ENCODE assay signal across 14 cellular contexts in genomic region chr5:66617223-66617861, GRCh38. TPM values are rescaled to one million over a fixed set of nuclear protein-coding genes. Genes with fewer than 3 reads are reported as not detected.
A peak's percentile ranks its signal among the peaks of the same experiment; 100 is the strongest.
DNase-seq lines count a peak whose midpoint lies in the region; ATAC-seq and TF ChIP-seq lines count a peak whose summit lies in the region.
"Had no signal": no experiment of that assay in that cellular context is flagged by ENCODE, and none has a peak within 500 bp of the region (broad histone marks: within the 10 kb centered on the region; RNA-seq: fewer than 3 reads in every experiment).

No MANE protein-coding gene starts in this region.

- H3K4me1 ChIP-seq in GM23248 (ENCODE audit: insufficient read depth) (peaks cover 9% of the 10 kb centered on the region; the same call in 1 of the 2 replicates), spleen (peaks cover 0 to 31% (median 9%) of the 10 kb centered on the region in 6 donors)
- H3K4me1 ChIP-seq: A549 had no signal

- intact Hi-C loops in activated CD4-positive, alpha-beta memory T cell treated with anti-CD3 and anti-CD28 coated beads for 36 hours (cut with micrococcal nuclease), result no loop called here
- intact Hi-C loops in spleen (cut with DNase I; ENCODE audit: low total_unique reads), result no loop called here
- intact Hi-C loops in CD14-positive monocyte (cut with micrococcal nuclease), result no loop called here

- H3K27me3 ChIP-seq in GM23248 (replicated peaks; ENCODE audit: insufficient read depth), result no peaks in the 10 kb centered on the region
- no peaks in the 10 kb centered on the region for H3K27me3 ChIP-seq in spleen (replicated peaks in 1 of 7)

- H3K4me3 ChIP-seq in GM23248 (no peak overlapping the region), spleen (no peak overlapping the region)
- H3K4me3 ChIP-seq: A549 had no signal

- H3K36me3 Mint-ChIP-seq in activated CD4-positive, alpha-beta memory T cell treated with anti-CD3 and anti-CD28 coated beads, Interleukin-2, amount 10 ng/mL, durations not matched to agents 7 days and 5 days (ENCODE audit: low read depth), result no peaks in the 10 kb centered on the region
- no peaks in the 10 kb centered on the region for H3K36me3 Mint-ChIP-seq in activated CD4-positive, alpha-beta memory T cell treated with anti-CD3 and anti-CD28 coated beads for 36 hours
- H3K36me3 Mint-ChIP-seq in CD14-positive monocyte (no peaks in the 10 kb centered on the region), T-cell (no peaks in the 10 kb centered on the region)

- H3K4me1 Mint-ChIP-seq in activated CD4-positive, alpha-beta memory T cell treated with anti-CD3 and anti-CD28 coated beads, Interleukin-2, amount 10 ng/mL, durations not matched to agents 7 days and 5 days, result peaks cover 30% of the 10 kb centered on the region
- H3K4me1 Mint-ChIP-seq in activated CD4-positive, alpha-beta memory T cell treated with anti-CD3 and anti-CD28 coated beads for 36 hours (ENCODE audit: low read depth), result peaks cover 12% of the 10 kb centered on the region
- peaks cover 21% of the 10 kb centered on the region for H3K4me1 Mint-ChIP-seq in CD14-positive monocyte
- peaks cover 4 to 9% (median 6%) of the 10 kb centered on the region in 3 donors for H3K4me1 Mint-ChIP-seq in T-cell

- H3K4me3 Mint-ChIP-seq in activated CD4-positive, alpha-beta memory T cell treated with anti-CD3 and anti-CD28 coated beads, Interleukin-2, amount 10 ng/mL, durations not matched to agents 7 days and 5 days, result no peak overlapping the region
- H3K4me3 Mint-ChIP-seq in activated CD4-positive, alpha-beta memory T cell treated with anti-CD3 and anti-CD28 coated beads for 36 hours, result no peak overlapping the region
- no peak overlapping the region for H3K4me3 Mint-ChIP-seq in CD14-positive monocyte
- H3K4me3 Mint-ChIP-seq in T-cell, result peak overlapping the region in 1 of 3 donors; percentile 9

- H3K79me2 ChIP-seq in GM23248 (ENCODE audit: insufficient read depth), result no peaks in the 10 kb centered on the region

- no peak for DNase-seq in activated CD4-positive, alpha-beta memory T cell treated with anti-CD3 and anti-CD28 coated beads, Interleukin-2, amount 10 ng/mL, durations not matched to agents 7 days and 5 days
- DNase-seq in activated CD4-positive, alpha-beta memory T cell treated with anti-CD3 and anti-CD28 coated beads for 36 hours, result no peak
- DNase-seq in GM23248 (no peak), OCI-M1 (lab: John Stamatoyannopoulos, UW) (peak; percentile 79), spleen (no peak), CD14-positive monocyte (ENCODE audit: low spot score) (no peak), T-cell (no peak)
- DNase-seq: activated effector memory CD4-positive, alpha-beta T cell treated with anti-CD3 and anti-CD28 coated beads, Interleukin-2, amount 50 U/mL, for 16 hours; DMS53; IMR-90; naive thymus-derived CD4-positive, alpha-beta T cell had no signal

- no peaks in the 10 kb centered on the region for H3K9me3 ChIP-seq in GM23248 (ENCODE audit: low read depth)
- no peaks in the 10 kb centered on the region for H3K9me3 ChIP-seq in spleen
- H3K9me3 ChIP-seq: A549 had no signal

- in situ Hi-C loops in GM23248 (cut with MboI), result no loop called here

- TF ChIP-seq POLR2A in spleen (IDR thresholded peaks at IDR 0.05), result no peak

- H3K9me3 Mint-ChIP-seq in activated CD4-positive, alpha-beta memory T cell treated with anti-CD3 and anti-CD28 coated beads, Interleukin-2, amount 10 ng/mL, durations not matched to agents 7 days and 5 days, result no peaks in the 10 kb centered on the region
- H3K9me3 Mint-ChIP-seq in activated CD4-positive, alpha-beta memory T cell treated with anti-CD3 and anti-CD28 coated beads for 36 hours, result no peaks in the 10 kb centered on the region
- H3K9me3 Mint-ChIP-seq in CD14-positive monocyte (peaks cover 0 to 1% (median 0%) of the 10 kb centered on the region in 7 donors), T-cell (no peaks in the 10 kb centered on the region)

- TF ChIP-seq CTCF in spleen (IDR thresholded peaks at IDR 0.05 in 8 of 11, conservative IDR thresholded peaks at IDR 0.05 in 3 of 11) (no peak), CD14-positive monocyte (IDR thresholded peaks at IDR 0.05) (no peak)

- CTCF ChIA-PET in activated CD4-positive, alpha-beta memory T cell treated with anti-CD3 and anti-CD28 coated beads, Interleukin-2, amount 10 ng/mL, durations not matched to agents 7 days and 5 days (lab: Charles Lee), result no interaction called here
- CTCF ChIA-PET in activated CD4-positive, alpha-beta memory T cell treated with anti-CD3 and anti-CD28 coated beads for 36 hours (lab: Charles Lee), result no interaction called here
- CTCF ChIA-PET in T-cell (lab: Charles Lee), result no interaction called here

- H4K20me1 ChIP-seq in GM23248 (ENCODE audit: insufficient read depth), result no peaks in the 10 kb centered on the region

- H2AFZ ChIP-seq in GM23248, result peak overlapping the region; percentile 52; the same call in 1 of the 2 replicates

- 0 out of 2 replicates have a peak, but pooled peaks cover 5% of the 10 kb centered on the region for H3F3A ChIP-seq in GM23248 (ENCODE audit: insufficient read depth)

- H3K9me2 ChIP-seq in GM23248 (ENCODE audit: insufficient read depth), result no peaks in the 10 kb centered on the region

- peaks cover 30% of the 10 kb centered on the region for H3K27me3 Mint-ChIP-seq in activated CD4-positive, alpha-beta memory T cell treated with anti-CD3 and anti-CD28 coated beads, Interleukin-2, amount 10 ng/mL, durations not matched to agents 7 days and 5 days
- H3K27me3 Mint-ChIP-seq in activated CD4-positive, alpha-beta memory T cell treated with anti-CD3 and anti-CD28 coated beads for 36 hours, result peaks cover 17% of the 10 kb centered on the region
- H3K27me3 Mint-ChIP-seq in CD14-positive monocyte (ENCODE audit: low read depth in 3 of 3), result peaks cover 0 to 3% (median 0%) of the 10 kb centered on the region in 3 donors
- H3K27me3 Mint-ChIP-seq in T-cell, result peaks cover 0 to 8% of the 10 kb centered on the region in 2 donors

- no peak overlapping the region for H3K9ac ChIP-seq in GM23248

- WGBS in GM23248 (ENCODE audit: low coverage in 1 of 2, low lambda C conversion rate in 2 of 2, missing lambda C conversion rate in 2 of 2), 2 experiments, result 81 to 84% methylated on average over 6 of the region's 6 CpGs
- WGBS in spleen, 5 donors, result 71 to 81% (median 79%) methylated on average over 6 of the region's 6 CpGs

- H3K27ac Mint-ChIP-seq in activated CD4-positive, alpha-beta memory T cell treated with anti-CD3 and anti-CD28 coated beads, Interleukin-2, amount 10 ng/mL, durations not matched to agents 7 days and 5 days, result peak overlapping the region; percentile 44
- no peak overlapping the region for H3K27ac Mint-ChIP-seq in activated CD4-positive, alpha-beta memory T cell treated with anti-CD3 and anti-CD28 coated beads for 36 hours
- peak overlapping the region in 3 of 7 donors; percentile 37 to 75 (median 58) for H3K27ac Mint-ChIP-seq in CD14-positive monocyte
- H3K27ac Mint-ChIP-seq in T-cell, result no peak overlapping the region

- H3K4me2 ChIP-seq in GM23248 (ENCODE audit: unreplicated experiment), result no peak overlapping the region
- H3K4me2 ChIP-seq: A549 had no signal

- no peak overlapping the region for H3K27ac ChIP-seq in GM23248
- peak overlapping the region in 5 of 8 donors; percentile 23 to 73 (median 62) for H3K27ac ChIP-seq in spleen
- H3K27ac ChIP-seq: A549 had no signal

- ATAC-seq in HG03521 (IDR thresholded peaks at IDR 0.05; ENCODE audit: unreplicated experiment) (no peak), T-cell (replicated peaks in 1 of 4) (no peak)
- ATAC-seq: A549; naive thymus-derived CD4-positive, alpha-beta T cell; Panc1 had no signal

- POLR2A ChIA-PET in activated CD4-positive, alpha-beta memory T cell treated with anti-CD3 and anti-CD28 coated beads, Interleukin-2, amount 10 ng/mL, durations not matched to agents 7 days and 5 days (lab: Charles Lee), result interaction anchor here (0.6 kb wide), 1 partner anchor 436 kb away, joined by 3 read pairs; no protein-coding TSS in a partner anchor
- POLR2A ChIA-PET in activated CD4-positive, alpha-beta memory T cell treated with anti-CD3 and anti-CD28 coated beads for 36 hours (lab: Charles Lee), result no interaction called here
- POLR2A ChIA-PET in T-cell (lab: Charles Lee), result interaction anchor here in 1 of 2 donors (0.7 kb wide), 1 partner anchor 204 kb away, joined by 3 read pairs; no protein-coding TSS in a partner anchor

- H3K36me3 ChIP-seq in GM23248 (ENCODE audit: low read depth), result no peaks in the 10 kb centered on the region
- no peaks in the 10 kb centered on the region for H3K36me3 ChIP-seq in spleen

RNA-seq across cellular contexts. Expression of gene MAST4, which starts 21.1 kb away (rescaled TPM):
- 10 to 100 TPM; 38.0 to 38.3 TPM for total RNA-seq in activated CD4-positive, alpha-beta memory T cell treated with anti-CD3 and anti-CD28 coated beads, Interleukin-2, amount 10 ng/mL, durations not matched to agents 7 days and 5 days
- 10 to 100 TPM; 30.2 to 30.3 TPM for total RNA-seq in activated CD4-positive, alpha-beta memory T cell treated with anti-CD3 and anti-CD28 coated beads for 36 hours
- total RNA-seq in GM23248 (2014; rRNA removed; shearing (Covaris generic)), result 4.2 and 20.0 TPM in 2 replicates
- polyA plus RNA-seq in GM23248 (2016; fragmentation: Nextera tagmentation; extraction: Ambion mirVana) (6.0 and 6.5 TPM in 2 replicates), spleen (1 to 10 TPM; 2.5 to 9.3 (median 9.2) TPM), CD14-positive monocyte (under 1 TPM in 1 of 2 donors, not detected in 1; 0.24 TPM)
- total RNA-seq in spleen (10 to 100 TPM; 16.9 to 43.7 (median 28.5) TPM), T-cell (10 to 100 TPM; 26.1 to 35.5 (median 32.0) TPM)
